ENCODE assay signal across 8 cellular contexts in genomic region chr14:90398841-90399540, GRCh38. TPM values are rescaled to one million over a fixed set of nuclear protein-coding genes. Genes with fewer than 3 reads are reported as not detected.
DNase-seq lines count a peak whose midpoint lies in the region; ATAC-seq and TF ChIP-seq lines count a peak whose summit lies in the region.

No MANE protein-coding gene starts in this region.

- H3K79me2 ChIP-seq in GM23248 (ENCODE audit: insufficient read depth) (peaks cover 68% of the 10 kb centered on the region), fibroblast of lung (ENCODE audit: control insufficient read depth, insufficient read depth, low read length) (peaks cover 49% of the 10 kb centered on the region)

- intact Hi-C loops in gastrocnemius medialis (cut with DNase I; ENCODE audit: low total_unique reads) (loop anchor here (1.0 to 5.0 kb wide), 6 partner anchors 67 to 359 kb away; partner anchors contain the start of gene NRDE2), lower leg skin (cut with DNase I; ENCODE audit: low total_unique reads) (no loop called here)

- in situ Hi-C loops in GM23248 (cut with MboI) = no loop called here
- in situ Hi-C loops in gastrocnemius medialis (cut with MboI; ENCODE audit: low sequenced_read_pairs in 4 of 4) = loop anchor here (5.0 to 25.0 kb wide), 6 partner anchors 97 to 1837 kb away; partner anchors contain the start of genes PTPN21 (in 1 of the 4), RPS6KA5 (in 1 of the 4) and ZC3H14 (in 1 of the 4)

- H3K4me2 ChIP-seq in GM23248 (ENCODE audit: unreplicated experiment) (peak overlapping the region; percentile 91), fibroblast of lung (ENCODE audit: extremely low read depth, insufficient read depth, low read length) (peak overlapping the region; percentile 97)

- H3K27me3 ChIP-seq in GM23248 (replicated peaks; ENCODE audit: insufficient read depth) = no peaks in the 10 kb centered on the region
- H3K27me3 ChIP-seq in SJCRH30 = no peaks in the 10 kb centered on the region
- H3K27me3 ChIP-seq in fibroblast of lung (ENCODE audit: control insufficient read depth, insufficient read depth, low read length) = no peaks in the 10 kb centered on the region
- H3K27me3 ChIP-seq in gastrocnemius medialis = no peaks in the 10 kb centered on the region

- H3K27ac ChIP-seq in GM23248 (peak overlapping the region; percentile 33), SJCRH30 (no peak overlapping the region; the same call in 1 of the 2 replicates), fibroblast of lung (ENCODE audit: insufficient read depth, low read length) (peak overlapping the region; percentile 71), gastrocnemius medialis (peak overlapping the region; percentile 91 to 94 (median 94))

- TF ChIP-seq CTCF in fibroblast of lung (conservative IDR thresholded peaks at IDR 0.05 in 1 of 2, IDR thresholded peaks at IDR 0.05 in 1 of 2; ENCODE audit: low read depth in 1 of 2, low read length in 2 of 2) (no peak), gastrocnemius medialis (IDR thresholded peaks at IDR 0.05 in 4 of 5, conservative IDR thresholded peaks at IDR 0.05 in 1 of 5) (no peak), lower leg skin (IDR thresholded peaks at IDR 0.05) (no peak)

- no peaks in the 10 kb centered on the region for H3K9me2 ChIP-seq in GM23248 (ENCODE audit: insufficient read depth)

- H3K36me3 ChIP-seq in GM23248 (ENCODE audit: low read depth) (peaks cover 32% of the 10 kb centered on the region), SJCRH30 (peaks cover 37% of the 10 kb centered on the region), fibroblast of lung (ENCODE audit: control insufficient read depth, insufficient read depth, low read length) (peaks cover 14% of the 10 kb centered on the region), gastrocnemius medialis (peaks cover 0 to 41% of the 10 kb centered on the region in 2 donors)

- H3K4me3 ChIP-seq in GM23248 (peak overlapping the region; percentile 98), SJCRH30 (peak overlapping the region; percentile 93), fibroblast of lung (replicated peaks in 1 of 4; ENCODE audit: control extremely low read depth in 1 of 4, insufficient read depth in 1 of 4, low read depth in 3 of 4, low read length in 4 of 4) (peak overlapping the region; percentile 83 to 86 (median 86)), gastrocnemius medialis (peak overlapping the region; percentile 82 to 100 (median 98)), lower leg skin (ENCODE audit: low read depth, poor library complexity, severe bottlenecking) (no peak overlapping the region)

- peak; percentile 34 for DNase-seq in GM23248
- DNase-seq in SJCRH30 = no peak
- no peak for DNase-seq in fibroblast of lung (ENCODE audit: low read depth in 2 of 2)
- no peak for DNase-seq in gastrocnemius medialis
- DNase-seq in AML-193 (lab: John Stamatoyannopoulos, UW) = no peak
- DNase-seq in activated CD4-positive, alpha-beta T cell treated with anti-CD3 and anti-CD28 coated beads for 4 hours = no peak
- no peak for DNase-seq in lower leg skin (ENCODE audit: low spot score in 2 of 2)

- WGBS in GM23248 (ENCODE audit: low coverage in 1 of 2, low lambda C conversion rate in 2 of 2, missing lambda C conversion rate in 2 of 2), 2 experiments = 43 to 47% methylated on average over 8 of the region's 8 CpGs
- WGBS in lower leg skin, 2 donors = 20 to 21% methylated on average over 8 of the region's 8 CpGs

- peak overlapping the region; percentile 90 for H3K9ac ChIP-seq in GM23248
- no peak overlapping the region for H3K9ac ChIP-seq in fibroblast of lung (ENCODE audit: insufficient read depth, low read length)

- TF ChIP-seq POLR2A in gastrocnemius medialis (IDR thresholded peaks at IDR 0.05) = no peak
- TF ChIP-seq POLR2A in lower leg skin (IDR thresholded peaks at IDR 0.05) = no peak

- H3K4me1 ChIP-seq in GM23248 (ENCODE audit: insufficient read depth) = peaks cover 18% of the 10 kb centered on the region
- peaks cover 12% of the 10 kb centered on the region for H3K4me1 ChIP-seq in SJCRH30
- H3K4me1 ChIP-seq in fibroblast of lung (ENCODE audit: control insufficient read depth, extremely low read depth, insufficient read depth, low read length) = peaks cover 12% of the 10 kb centered on the region
- H3K4me1 ChIP-seq in gastrocnemius medialis = peaks cover 48 to 56% of the 10 kb centered on the region in 2 donors

- ATAC-seq in gastrocnemius medialis (no peak), GM19351 (IDR thresholded peaks at IDR 0.05; ENCODE audit: unreplicated experiment) (no peak)

- H3K9me3 ChIP-seq in GM23248 (ENCODE audit: low read depth) (no peaks in the 10 kb centered on the region), SJCRH30 (replicated peaks) (no peaks in the 10 kb centered on the region), fibroblast of lung (ENCODE audit: control insufficient read depth, insufficient read depth, low read depth, low read length) (no peaks in the 10 kb centered on the region), gastrocnemius medialis (no peaks in the 10 kb centered on the region)

- H4K20me1 ChIP-seq in GM23248 (ENCODE audit: insufficient read depth) (peaks cover 20% of the 10 kb centered on the region), fibroblast of lung (ENCODE audit: control insufficient read depth, extremely low read depth, insufficient read depth, low read length) (peaks cover 12% of the 10 kb centered on the region)

- H2AFZ ChIP-seq in GM23248 = peak overlapping the region; percentile 26; the same call in 1 of the 2 replicates
- no peak overlapping the region for H2AFZ ChIP-seq in fibroblast of lung (ENCODE audit: low read length)

- H3F3A ChIP-seq in GM23248 (ENCODE audit: insufficient read depth) = peaks cover 36% of the 10 kb centered on the region

RNA-seq across cellular contexts. Expression of gene CALM1, which starts 2.2 kb away (rescaled TPM):
- total RNA-seq in GM23248 (2014; rRNA removed; shearing (Covaris generic)) = 281 and 307 TPM in 2 replicates
- polyA plus RNA-seq in GM23248 (2016; fragmentation: Nextera tagmentation; extraction: Ambion mirVana) = 782 and 785 TPM in 2 replicates
- 398 and 406 TPM in 2 replicates for total RNA-seq in SJCRH30 (2014; rRNA removed; shearing (Covaris generic))
- total RNA-seq in fibroblast of lung = 269 and 632 TPM in 2 replicates
- polyA plus RNA-seq in fibroblast of lung = 620 and 700 TPM in 2 replicates
- polyA plus RNA-seq in fibroblast of lung (2012) = 339 and 423 TPM in 2 replicates
- 38.2 and 45.4 TPM in 2 replicates for polyA minus RNA-seq in fibroblast of lung (ENCODE audit: low replicate concordance)
- 1,000 to 10,000 TPM in 2 of 4 donors, 100 to 1,000 TPM in 2; 466 to 1,278 (median 1,009) TPM for total RNA-seq in gastrocnemius medialis
- 100 to 1,000 TPM; 106 to 240 (median 182) TPM for total RNA-seq in lower leg skin
